In the genomic region with DNA sequence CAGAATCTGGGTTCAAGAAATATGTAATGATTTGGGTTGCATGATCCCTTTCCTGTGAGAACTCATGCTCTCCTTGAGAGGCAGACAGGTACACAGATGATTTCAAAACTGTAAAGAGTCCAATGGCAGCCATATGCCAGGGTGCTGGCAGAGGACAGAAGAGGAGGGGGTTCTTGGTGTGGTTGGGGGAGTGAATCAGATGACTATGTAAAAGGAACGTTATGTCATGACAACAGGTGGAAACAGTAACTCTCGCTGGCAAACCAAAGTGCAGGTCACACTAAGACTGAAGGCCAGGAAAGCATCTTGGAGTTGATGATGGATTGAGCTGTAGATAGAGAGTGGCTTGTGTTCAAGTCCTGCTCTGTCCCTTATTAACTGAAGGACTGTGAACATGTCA, we compare ENCODE assay signal across 11 cellular contexts. TPM values are rescaled to one million over a fixed set of nuclear protein-coding genes. Genes with fewer than 3 reads are reported as not detected.
"Had no signal": no experiment of that assay in that cellular context is flagged by ENCODE, and none has a peak within 500 bp of the region (broad histone marks: within the 10 kb centered on the region; RNA-seq: fewer than 3 reads in every experiment).

No MANE protein-coding gene starts in this region.

- H3K9me3 ChIP-seq: HAP-1 had no signal

- H3K4me3 ChIP-seq: GM23248, HAP-1, K562 had no signal

- H3K27ac Mint-ChIP-seq: HFFc6 had no signal

- H3K4me3 Mint-ChIP-seq: HFFc6 had no signal

- H3K9me3 Mint-ChIP-seq: HFFc6 had no signal

- H3K36me3 ChIP-seq: HAP-1 had no signal

- DNase-seq: GM23248, GOT3, H7, HFFc6, IMR-90 had no signal

- ATAC-seq: HCT116, K562 had no signal

- H3K27ac ChIP-seq: GM23248, HL-60 had no signal

RNA-seq across cellular contexts. Expression of gene OR2A4, which starts 20.3 kb away (rescaled TPM):
- total RNA-seq: GM23248, H4, H7, HFFc6, HT1080, IMR-90, K562 had no signal
- polyA plus RNA-seq: GM23248, IMR-90 had no signal

RNA-seq across cellular contexts. Expression of gene CTAGE9, which starts 29.9 kb away (rescaled TPM):
- total RNA-seq: GM23248, H4, H7, HFFc6, HT1080, IMR-90, K562 had no signal
- polyA plus RNA-seq: GM23248, IMR-90, K562 had no signal

RNA-seq across cellular contexts. Expression of gene ENPP3, which starts 43.8 kb away (rescaled TPM):
- total RNA-seq: GM23248, H4, H7 had no signal
- polyA plus RNA-seq: GM23248 had no signal
